In genomic region chr10:4606856-4607636, GRCh38 we compare ENCODE assay signal across 2 cellular contexts.
TF ChIP-seq lines count a peak whose summit lies in the region.

No MANE protein-coding gene starts in this region.

TF ChIP-seq in GM23338, 12 proteins besides CTCF, POLR2A, EP300 and RAD21:
- TF ChIP-seq EZH2 (IDR thresholded peaks at IDR 0.05; ENCODE audit: low read depth, unreplicated experiment) (no peak), STAT1 (IDR thresholded peaks at IDR 0.05; ENCODE audit: unreplicated experiment) (no peak), POLR2AphosphoS5 (IDR thresholded peaks at IDR 0.05; ENCODE audit: low read depth) (no peak), ZNF331 (CRISPR knock-in tag; IDR thresholded peaks at IDR 0.05; ENCODE audit: low read depth) (no peak), CREB1 (CRISPR knock-in tag; IDR thresholded peaks at IDR 0.05; ENCODE audit: low read depth) (no peak), JUNB (IDR thresholded peaks at IDR 0.05; ENCODE audit: unreplicated experiment) (no peak), REST (IDR thresholded peaks at IDR 0.05; ENCODE audit: unreplicated experiment) (no peak), ZNF462 (CRISPR knock-in tag; IDR thresholded peaks at IDR 0.05) (no peak), EZH2phosphoT487 (IDR thresholded peaks at IDR 0.05; ENCODE audit: unreplicated experiment) (no peak), ETS1 (IDR thresholded peaks at IDR 0.05) (no peak), NANOG (IDR thresholded peaks at IDR 0.05; ENCODE audit: borderline replicate concordance) (no peak), ZNF114 (CRISPR knock-in tag; IDR thresholded peaks at IDR 0.05) (no peak)

TF ChIP-seq in IMR-90, 13 proteins besides CTCF, POLR2A, EP300 and RAD21:
- no peak for TF ChIP-seq MAZ (IDR thresholded peaks at IDR 0.05; ENCODE audit: borderline replicate concordance, low read depth, low read length)
- no peak for TF ChIP-seq NFE2L2 (IDR thresholded peaks at IDR 0.05; ENCODE audit: low read depth, low read length)
- TF ChIP-seq CHD1 (IDR thresholded peaks at IDR 0.05; ENCODE audit: low read depth, low read length), result no peak
- no peak for TF ChIP-seq FOS (IDR thresholded peaks at IDR 0.05; ENCODE audit: low read depth, low read length)
- TF ChIP-seq RCOR1 (IDR thresholded peaks at IDR 0.05; ENCODE audit: insufficient replicate concordance, low read length), result no peak
- no peak for TF ChIP-seq RFX5 (IDR thresholded peaks at IDR 0.05; ENCODE audit: low read depth, low read length)
- no peak for TF ChIP-seq CEBPB (IDR thresholded peaks at IDR 0.05; ENCODE audit: low read depth, low read length)
- TF ChIP-seq MAFK (IDR thresholded peaks at IDR 0.05; ENCODE audit: low read depth, low read length), result no peak
- no peak for TF ChIP-seq USF2 (IDR thresholded peaks at IDR 0.05; ENCODE audit: low read depth, low read length)
- no peak for TF ChIP-seq BHLHE40 (IDR thresholded peaks at IDR 0.05; ENCODE audit: low read depth, low read length)
- no peak for TF ChIP-seq ELK1 (IDR thresholded peaks at IDR 0.05; ENCODE audit: borderline replicate concordance, low read depth, low read length)
- no peak for TF ChIP-seq MXI1 (IDR thresholded peaks at IDR 0.05; ENCODE audit: borderline replicate concordance, low read depth, low read length)
- TF ChIP-seq SMC3 (IDR thresholded peaks at IDR 0.05; ENCODE audit: low read depth, low read length), result no peak
